In genomic region chr21:33985117-33986050, GRCh38 we compare ENCODE assay signal across 1 cellular context.
TF ChIP-seq lines count a peak whose summit lies in the region.

No MANE protein-coding gene starts in this region.

TF ChIP-seq in H1, 55 proteins besides CTCF, POLR2A, EP300 and RAD21:
- no peak for TF ChIP-seq NANOG (IDR thresholded peaks at IDR 0.05; ENCODE audit: insufficient read depth, low read depth, low read length, poor library complexity, severe bottlenecking)
- TF ChIP-seq, protein P1, sequence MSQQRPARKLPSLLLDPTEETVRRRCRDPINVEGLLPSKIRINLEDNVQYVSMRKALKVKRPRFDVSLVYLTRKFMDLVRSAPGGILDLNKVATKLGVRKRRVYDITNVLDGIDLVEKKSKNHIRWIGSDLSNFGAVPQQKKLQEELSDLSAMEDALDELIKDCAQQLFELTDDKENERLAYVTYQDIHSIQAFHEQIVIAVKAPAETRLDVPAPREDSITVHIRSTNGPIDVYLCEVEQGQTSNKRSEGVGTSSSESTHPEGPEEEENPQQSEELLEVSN (IDR thresholded peaks at IDR 0.05), result peak; percentile 59; the same call in 1 of the 2 replicates
